In the genomic region with DNA sequence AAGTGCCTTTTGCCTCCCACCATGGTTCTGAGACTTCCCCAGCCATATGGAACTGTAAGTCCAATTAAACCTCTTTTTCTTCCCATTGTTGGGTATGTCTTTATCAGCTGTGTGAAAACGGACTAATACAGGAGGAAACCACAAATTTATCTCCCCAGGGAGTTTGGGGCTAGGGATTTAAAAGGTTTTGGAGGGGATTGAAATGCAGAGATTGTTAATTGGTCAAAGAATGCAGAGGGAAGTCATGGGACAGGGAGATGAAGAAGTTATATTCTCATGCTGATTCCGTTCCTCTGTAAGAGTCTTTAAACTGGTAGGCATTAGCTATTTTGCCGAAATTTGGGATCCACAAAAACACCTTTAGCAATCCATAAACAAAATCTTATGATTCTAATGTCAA, we compare ENCODE assay signal across 31 cellular contexts. TPM values are rescaled to one million over a fixed set of nuclear protein-coding genes. Genes with fewer than 3 reads are reported as not detected.
DNase-seq lines count a peak whose midpoint lies in the region; ATAC-seq and TF ChIP-seq lines count a peak whose summit lies in the region.
"Had no signal": no experiment of that assay in that cellular context is flagged by ENCODE, and none has a peak within 500 bp of the region (broad histone marks: within the 10 kb centered on the region; RNA-seq: fewer than 3 reads in every experiment).

No MANE protein-coding gene starts in this region.

- H3K4me3 Mint-ChIP-seq in endodermal cell = no peak overlapping the region
- H3K4me3 Mint-ChIP-seq: CD4-positive, alpha-beta memory T cell had no signal

- peak overlapping the region; percentile 1 for H3K27ac Mint-ChIP-seq in endodermal cell
- H3K27ac Mint-ChIP-seq: CD4-positive, alpha-beta memory T cell had no signal

- H3K4me1 Mint-ChIP-seq in endodermal cell = peaks cover 6% of the 10 kb centered on the region
- H3K4me1 Mint-ChIP-seq: CD4-positive, alpha-beta memory T cell had no signal

- H3K27me3 ChIP-seq in HUES6 (ENCODE audit: control insufficient read depth, insufficient read depth, low read length) (no peaks in the 10 kb centered on the region), endodermal cell (ENCODE audit: control insufficient read depth, insufficient read depth, low read length, poor library complexity, severe bottlenecking) (no peaks in the 10 kb centered on the region), iPS-20b (ENCODE audit: insufficient read depth, low read length) (no peaks in the 10 kb centered on the region)
- H3K27me3 ChIP-seq: MG63, SJCRH30 had no signal

- DNase-seq in endodermal cell (no peak), HUDEP-2 (lab: John Stamatoyannopoulos, UW; ENCODE audit: unreplicated experiment in 76 of 76) (no peak)
- DNase-seq: C1 segment of cervical spinal cord; CD4-positive, alpha-beta memory T cell; COR-L47; DMS53; H7; IMR-90; KG1; MG63; NCI-H1105 treated with DMSO at 0.1 percent for 48 hours; NCI-H146; NCI-H1930; NCI-H446 treated with DMSO at 0.1 percent for 48 hours; NCI-H526; NCI-H82; NK-92 treated with Interleukin-12 subunit alpha and Interleukin-12 subunit beta, amount 100 ng/mL, for 24 hours; PC-9; SJCRH30 had no signal

- H3K4me3 ChIP-seq in HUES6 (ENCODE audit: low read depth, low read length) (peak overlapping the region; percentile 35), endodermal cell (ENCODE audit: low read length) (no peak overlapping the region), iPS-20b (ENCODE audit: low read length) (peak overlapping the region; percentile 8; the same call in 1 of the 2 replicates)
- H3K4me3 ChIP-seq: A549, MG63, PC-9, SJCRH30 had no signal

- no peaks in the 10 kb centered on the region for H3K36me3 ChIP-seq in HUES6 (ENCODE audit: control insufficient read depth, insufficient read depth, low read length)
- H3K36me3 ChIP-seq in endodermal cell (ENCODE audit: control insufficient read depth, insufficient read depth, low read length) = no peaks in the 10 kb centered on the region
- H3K36me3 ChIP-seq in iPS-20b (ENCODE audit: insufficient read depth, low read depth, low read length) = no peaks in the 10 kb centered on the region
- H3K36me3 ChIP-seq: MG63, SJCRH30 had no signal

- no peaks in the 10 kb centered on the region for H3K27me3 Mint-ChIP-seq in endodermal cell (ENCODE audit: insufficient read depth)

- WGBS in endodermal cell (ENCODE audit: insufficient coverage in 1 of 2, insufficient read length in 1 of 2), 2 experiments = 90% methylated on average over 3 of the region's 3 CpGs; no CpG with 5 or more reads in 1 of the 2 experiments

- H3K9me3 ChIP-seq in HUES6 (ENCODE audit: control insufficient read depth, insufficient read depth, low read depth, low read length) (peaks cover 20% of the 10 kb centered on the region), endodermal cell (ENCODE audit: control insufficient read depth, low read length) (peaks cover 4% of the 10 kb centered on the region), iPS-20b (ENCODE audit: insufficient read depth, low read depth, low read length) (peaks cover 19% of the 10 kb centered on the region)
- H3K9me3 ChIP-seq: A549, MG63, SJCRH30 had no signal

- ATAC-seq in GM19023 (IDR thresholded peaks at IDR 0.05; ENCODE audit: unreplicated experiment) (no peak), HG02981 (IDR thresholded peaks at IDR 0.05; ENCODE audit: unreplicated experiment) (no peak), HG03159 (IDR thresholded peaks at IDR 0.05; ENCODE audit: unreplicated experiment) (no peak)
- ATAC-seq: A549, Right ventricle myocardium inferior, SK-N-SH treated with all-trans-retinoic acid at 6 μM for 48 hours had no signal

- peaks cover 10% of the 10 kb centered on the region for H3K36me3 Mint-ChIP-seq in endodermal cell (ENCODE audit: low read depth)
- H3K36me3 Mint-ChIP-seq: CD4-positive, alpha-beta memory T cell had no signal

- H3K27ac ChIP-seq in HUES6 (ENCODE audit: low read depth, low read length) (peak overlapping the region; percentile 77; the same call in 1 of the 2 replicates), endodermal cell (ENCODE audit: low read depth, low read length) (no peak overlapping the region), iPS-20b (ENCODE audit: low read length) (no peak overlapping the region)
- H3K27ac ChIP-seq: A549, PC-9, SJCRH30 had no signal

- no peak for TF ChIP-seq CTCF in endodermal cell (conservative IDR thresholded peaks at IDR 0.05)

- H3K9me3 Mint-ChIP-seq in endodermal cell = peaks cover 29% of the 10 kb centered on the region

- peaks cover 5% of the 10 kb centered on the region for H3K4me1 ChIP-seq in HUES6 (ENCODE audit: control insufficient read depth, insufficient read depth, low read length)
- H3K4me1 ChIP-seq in endodermal cell (ENCODE audit: control insufficient read depth, insufficient read depth, low read length) = no peaks in the 10 kb centered on the region
- H3K4me1 ChIP-seq in iPS-20b (ENCODE audit: insufficient read depth, low read length) = no peaks in the 10 kb centered on the region
- H3K4me1 ChIP-seq: A549, SJCRH30 had no signal

- H3K9ac ChIP-seq in HUES6 (ENCODE audit: low read length) = no peak overlapping the region
- no peak overlapping the region for H3K9ac ChIP-seq in endodermal cell (ENCODE audit: extremely low read depth, low read length, poor library complexity, severe bottlenecking)
- no peak overlapping the region for H3K9ac ChIP-seq in iPS-20b (ENCODE audit: low read depth, low read length)

RNA-seq across cellular contexts. Expression of gene TKTL2, which starts 57.9 kb away (rescaled TPM):
- not detected for total RNA-seq in endodermal cell
- not detected for polyA plus RNA-seq in endodermal cell (2013, experiment 1 of 2)
- not detected for polyA plus RNA-seq in endodermal cell (2013, experiment 2 of 2)
- total RNA-seq: CD4-positive, alpha-beta memory T cell; Daoy; G401; H7; HT-29; IMR-90; PC-9; Right ventricle myocardium inferior; RPMI7951; SJCRH30 had no signal
- polyA plus RNA-seq: A549; CD4-positive, alpha-beta memory T cell; IMR-90 had no signal
